ENCODE assay signal across 8 cellular contexts in the genomic region with DNA sequence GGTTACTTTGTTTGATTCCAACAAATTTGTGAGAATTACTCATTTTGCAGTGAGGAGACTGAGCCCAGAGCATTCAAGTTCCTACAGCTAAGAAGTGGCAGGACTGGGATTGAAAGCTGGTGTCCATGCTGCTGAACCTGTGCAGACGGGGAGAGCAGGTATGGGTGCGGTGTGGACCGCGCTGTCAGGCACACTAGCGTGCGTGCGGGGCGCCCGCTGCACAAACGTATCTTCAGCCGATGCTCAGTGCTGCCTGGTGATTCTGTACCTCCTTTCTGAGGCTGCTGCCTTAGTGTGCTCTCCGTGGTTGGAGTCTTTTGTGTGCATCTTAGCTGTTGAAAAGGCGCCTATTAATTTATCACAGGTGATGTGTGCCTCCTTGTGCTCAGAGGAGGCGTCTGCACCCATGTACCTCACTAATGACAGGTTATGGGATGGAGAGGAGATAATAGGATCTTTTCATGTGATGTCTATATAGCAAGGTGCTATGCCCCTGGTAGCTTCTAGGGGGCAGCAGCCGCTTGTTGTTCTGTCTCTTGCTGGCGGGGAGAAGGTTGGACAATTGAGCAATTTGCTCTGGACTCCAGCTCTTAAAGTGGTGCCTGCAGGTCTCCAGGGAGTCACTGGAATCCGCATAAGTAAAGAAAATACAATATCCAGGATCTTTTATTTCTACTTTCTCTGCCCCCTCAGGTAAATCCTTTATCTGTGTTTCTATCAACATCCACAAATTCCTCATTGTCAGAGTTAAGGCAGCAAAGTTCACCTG. TPM values are rescaled to one million over a fixed set of nuclear protein-coding genes. Genes with fewer than 3 reads are reported as not detected.
DNase-seq lines count a peak whose midpoint lies in the region; ATAC-seq and TF ChIP-seq lines count a peak whose summit lies in the region.

No MANE protein-coding gene starts in this region.

- H3K4me3 ChIP-seq in dorsolateral prefrontal cortex: peak overlapping the region in 1 of 59 donors; percentile 7

- intact Hi-C loops in dorsolateral prefrontal cortex (cut with DNase I): loop anchor here (2.0 to 10.0 kb wide), 3 partner anchors 298 to 435 kb away; no protein-coding TSS in a partner anchor

- H3K27me3 ChIP-seq in dorsolateral prefrontal cortex: no peaks in the 10 kb centered on the region

- DNase-seq in D341Med (ENCODE audit: low spot score) (peak; percentile 81), HK-2 (ENCODE audit: unreplicated experiment) (peak; percentile 44), NCI-H526 (lab: John Stamatoyannopoulos, UW) (peak; percentile 50 to 78), dorsolateral prefrontal cortex (peak in 7 of 10 donors; percentile 48 to 69 (median 62)), medulla oblongata (ENCODE audit: extremely low spot score) (peak; percentile 64), stromal cell of bone marrow (ENCODE audit: low read depth) (peak; percentile 75)
- DNase-seq in activated CD4-positive, alpha-beta T cell treated with anti-CD3 and anti-CD28 coated beads for 48 hours: peak; percentile 59

- H3K27ac ChIP-seq in dorsolateral prefrontal cortex: no peak overlapping the region

- ATAC-seq in GM19035 (IDR thresholded peaks at IDR 0.05; ENCODE audit: unreplicated experiment): no peak

- peak; percentile 37 to 91 (median 76) for TF ChIP-seq CTCF in dorsolateral prefrontal cortex (IDR thresholded peaks at IDR 0.05 in 54 of 56, conservative IDR thresholded peaks at IDR 0.05 in 2 of 56; ENCODE audit: low read depth in 1 of 56, partially characterized antibody in 56 of 56)

RNA-seq across cellular contexts. Expression of gene PEX14, which starts 32.5 kb away (rescaled TPM):
- total RNA-seq in dorsolateral prefrontal cortex: 10 to 100 TPM; 24.3 to 45.5 (median 35.0) TPM

RNA-seq across cellular contexts. Expression of gene DFFA, which starts 35.0 kb away (rescaled TPM):
- 10 to 100 TPM; 20.0 to 49.9 (median 32.7) TPM for total RNA-seq in dorsolateral prefrontal cortex

RNA-seq across cellular contexts. Expression of gene CORT, which starts 57.5 kb away (rescaled TPM):
- 1 to 10 TPM in 117 of 120 experiments, under 1 TPM in 2, not detected in 1; 0.99 to 10.0 (median 3.4) TPM for total RNA-seq in dorsolateral prefrontal cortex
